11 cellular contexts compared by ENCODE assay signal in genomic region chr3:196486263-196486662, GRCh38. TPM values are rescaled to one million over a fixed set of nuclear protein-coding genes. Genes with fewer than 3 reads are reported as not detected.
DNase-seq lines count a peak whose midpoint lies in the region; ATAC-seq and TF ChIP-seq lines count a peak whose summit lies in the region.
"Had no signal": no experiment of that assay in that cellular context is flagged by ENCODE, and none has a peak within 500 bp of the region (broad histone marks: within the 10 kb centered on the region; RNA-seq: fewer than 3 reads in every experiment).

No MANE protein-coding gene starts in this region.

- H3K27me3 Mint-ChIP-seq in WTC11 (ENCODE audit: low read depth): no peaks in the 10 kb centered on the region
- no peaks in the 10 kb centered on the region for H3K27me3 Mint-ChIP-seq in glutamatergic neuron (ENCODE audit: unreplicated experiment)
- H3K27me3 Mint-ChIP-seq: naive thymus-derived CD4-positive, alpha-beta T cell had no signal

- intact Hi-C loops in stomach (cut with DNase I; ENCODE audit: low total_unique reads): no loop called here

- CTCF ChIA-PET in WTC11 (lab: Charles Lee): interaction anchor here (1.0 to 2.6 kb wide), 7 partner anchors 13 to 60 kb away, joined by 3 to 18 read pairs (median 3); no protein-coding TSS in a partner anchor

- H3K36me3 ChIP-seq in stomach: peaks cover 30 to 69% (median 68%) of the 10 kb centered on the region in 4 donors

- ATAC-seq in WTC11 (no peak; the same call in 1 of the 2 replicates), GM21367 (IDR thresholded peaks at IDR 0.05; ENCODE audit: unreplicated experiment) (no peak)
- ATAC-seq: activated CD4-positive, CD25-positive, alpha-beta regulatory T cell treated with anti-CD3 and anti-CD28 coated beads, Interleukin-2, amount 50 U/mL, for 24 hours; naive thymus-derived CD4-positive, alpha-beta T cell had no signal

- H3K4me3 Mint-ChIP-seq in WTC11: no peak overlapping the region
- H3K4me3 Mint-ChIP-seq in glutamatergic neuron (ENCODE audit: unreplicated experiment): no peak overlapping the region
- H3K4me3 Mint-ChIP-seq: naive thymus-derived CD4-positive, alpha-beta T cell had no signal

- DNase-seq in AG09319 (ENCODE audit: extremely low read depth, low read depth) (no peak), WTC11 (ENCODE audit: low spot score) (peak; percentile 30), glutamatergic neuron (peak; percentile 23), stomach (no peak), OCI-M2 (lab: John Stamatoyannopoulos, UW; ENCODE audit: unreplicated experiment) (no peak), COR-L47 (lab: John Stamatoyannopoulos, UW) (no peak)
- DNase-seq: NCI-H2029 had no signal

- TF ChIP-seq POLR2A in stomach (IDR thresholded peaks at IDR 0.05): no peak

- no peak overlapping the region for H3K4me3 ChIP-seq in stomach

- H3K9me3 Mint-ChIP-seq in WTC11: peaks cover 3% of the 10 kb centered on the region; the same call in 1 of the 2 replicates
- H3K9me3 Mint-ChIP-seq in glutamatergic neuron (ENCODE audit: unreplicated experiment): no peaks in the 10 kb centered on the region
- H3K9me3 Mint-ChIP-seq: naive thymus-derived CD4-positive, alpha-beta T cell had no signal

- H3K27ac Mint-ChIP-seq in WTC11 (peak overlapping the region; percentile 2; the same call in 1 of the 2 replicates), glutamatergic neuron (ENCODE audit: unreplicated experiment) (no peak overlapping the region)
- H3K27ac Mint-ChIP-seq: naive thymus-derived CD4-positive, alpha-beta T cell had no signal

- H3K4me1 Mint-ChIP-seq in WTC11: no peaks in the 10 kb centered on the region
- H3K4me1 Mint-ChIP-seq in glutamatergic neuron (ENCODE audit: low read depth, unreplicated experiment): peaks cover 15% of the 10 kb centered on the region

- H3K27me3 ChIP-seq in stomach: no peaks in the 10 kb centered on the region

- POLR2A ChIA-PET in WTC11 (lab: Charles Lee): no interaction called here

- H3K4me1 ChIP-seq in stomach: peaks cover 0 to 11% (median under 1%) of the 10 kb centered on the region in 4 donors

- no peak for TF ChIP-seq EP300 in stomach (IDR thresholded peaks at IDR 0.05)

- H3K36me3 Mint-ChIP-seq in WTC11: peaks cover 41% of the 10 kb centered on the region
- peaks cover 5% of the 10 kb centered on the region for H3K36me3 Mint-ChIP-seq in glutamatergic neuron (ENCODE audit: unreplicated experiment)

- TF ChIP-seq CTCF in AG09319 (IDR thresholded peaks at IDR 0.05; ENCODE audit: low read depth, low read length): peak; percentile 19
- peak; percentile 54 for TF ChIP-seq CTCF in GM12872 (IDR thresholded peaks at IDR 0.05; ENCODE audit: insufficient read depth, low read depth, low read length)
- no peak for TF ChIP-seq CTCF in WTC11 (IDR thresholded peaks at IDR 0.05)
- no peak for TF ChIP-seq CTCF in glutamatergic neuron (IDR thresholded peaks at IDR 0.05; ENCODE audit: partially characterized antibody, unreplicated experiment)
- peak in 2 of 7 experiments; percentile 8 to 31 for TF ChIP-seq CTCF in stomach (IDR thresholded peaks at IDR 0.05)

- H3K27ac ChIP-seq in stomach: no peak overlapping the region

- WGBS in stomach, 5 donors: 81 to 86% (median 83%) methylated on average over 8 of the region's 8 CpGs

- H3K9me3 ChIP-seq in stomach: no peaks in the 10 kb centered on the region

TF ChIP-seq in WTC11, 78 proteins besides CTCF, POLR2A, EP300 and RAD21:
- TF ChIP-seq ZNF281 (CRISPR knock-in tag; IDR thresholded peaks at IDR 0.05): no peak
- 0 out of 2 replicates have a peak, but pooled peaks have one; percentile 5 for TF ChIP-seq ZNF121 (CRISPR knock-in tag; IDR thresholded peaks at IDR 0.05)
- TF ChIP-seq ZNF232 (CRISPR knock-in tag; IDR thresholded peaks at IDR 0.05): no peak

RNA-seq across cellular contexts. Expression of gene RNF168, which starts 17.3 kb away (rescaled TPM):
- total RNA-seq in WTC11 (2021): 57.0 to 66.1 TPM (median 57.7 TPM) in 3 replicates
- 24.4 TPM for total RNA-seq in glutamatergic neuron (ENCODE audit: unreplicated experiment)
- total RNA-seq in stomach: 10 to 100 TPM in 3 of 5 donors, 1 to 10 TPM in 2; 6.1 to 27.8 (median 13.4) TPM
- 1 to 10 TPM; 4.4 to 6.0 (median 5.2) TPM for polyA plus RNA-seq in stomach

RNA-seq across cellular contexts. Expression of gene SMCO1, which starts 28.9 kb away (rescaled TPM):
- not detected in 3 replicates for total RNA-seq in WTC11 (2021)
- total RNA-seq in glutamatergic neuron (ENCODE audit: unreplicated experiment): not detected
- total RNA-seq in stomach: not detected
- polyA plus RNA-seq in stomach: not detected
- total RNA-seq: naive thymus-derived CD4-positive, alpha-beta T cell had no signal
- polyA plus RNA-seq: naive thymus-derived CD4-positive, alpha-beta T cell had no signal

RNA-seq across cellular contexts. Expression of gene UBXN7, which starts 54.0 kb away (rescaled TPM):
- total RNA-seq in WTC11 (2021): 99.6 to 110 TPM (median 109 TPM) in 3 replicates
- 106 TPM for total RNA-seq in glutamatergic neuron (ENCODE audit: unreplicated experiment)
- 10 to 100 TPM; 14.0 to 39.3 (median 25.4) TPM for total RNA-seq in stomach
- 1 to 10 TPM; 2.2 to 6.8 (median 4.7) TPM for polyA plus RNA-seq in stomach

Comparison
In these comparisons a context has a peak if more than half of its experiments do, and no peak if none do; other contexts are left out.
1. DNase-seq: peak in WTC11 (single experiment) and glutamatergic neuron (single experiment); none in AG09319 (single experiment), stomach (single experiment), OCI-M2 (single experiment) and COR-L47 (single experiment).
2. CTCF ChIP-seq: peak in AG09319 (single experiment) and GM12872 (single experiment); none in WTC11 (single experiment) and glutamatergic neuron (single experiment).